In genomic region chr1:8025061-8025670, GRCh38 we compare ENCODE assay signal across 8 cellular contexts. TPM values are rescaled to one million over a fixed set of nuclear protein-coding genes. Genes with fewer than 3 reads are reported as not detected.
A peak's percentile ranks its signal among the peaks of the same experiment; 100 is the strongest.
DNase-seq lines count a peak whose midpoint lies in the region; ATAC-seq and TF ChIP-seq lines count a peak whose summit lies in the region.

No MANE protein-coding gene starts in this region.

- no peaks in the 10 kb centered on the region for H3K9me3 ChIP-seq in hepatocyte (ENCODE audit: low read depth)

- H4K20me1 ChIP-seq in hepatocyte (ENCODE audit: insufficient read depth, poor library complexity, severe bottlenecking) = peaks cover 45% of the 10 kb centered on the region

- H3K27me3 Mint-ChIP-seq in activated CD4-positive, alpha-beta memory T cell treated with anti-CD3 and anti-CD28 coated beads, Interleukin-2, amount 10 ng/mL, durations not matched to agents 7 days and 5 days = peaks cover 51% of the 10 kb centered on the region

- 2% methylated on average over 17 of the region's 19 CpGs for WGBS in hepatocyte (ENCODE audit: low lambda C conversion rate, missing lambda C conversion rate)

- peaks cover 44% of the 10 kb centered on the region for H3K4me1 ChIP-seq in hepatocyte (ENCODE audit: insufficient read depth)

- no peak overlapping the region for H3K27ac Mint-ChIP-seq in activated CD4-positive, alpha-beta memory T cell treated with anti-CD3 and anti-CD28 coated beads, Interleukin-2, amount 10 ng/mL, durations not matched to agents 7 days and 5 days

- no peak for TF ChIP-seq CTCF in hepatocyte (IDR thresholded peaks at IDR 0.05; ENCODE audit: poor library complexity)

- H3K27ac ChIP-seq in hepatocyte (peak overlapping the region; percentile 97), skin epidermis (peak overlapping the region; percentile 62 to 97 (median 86))

- peaks cover 62% of the 10 kb centered on the region for H3K79me2 ChIP-seq in hepatocyte

- no peaks in the 10 kb centered on the region for H3K27me3 ChIP-seq in hepatocyte

- peaks cover 5% of the 10 kb centered on the region for H3K36me3 Mint-ChIP-seq in activated CD4-positive, alpha-beta memory T cell treated with anti-CD3 and anti-CD28 coated beads, Interleukin-2, amount 10 ng/mL, durations not matched to agents 7 days and 5 days (ENCODE audit: low read depth)

- H3K36me3 ChIP-seq in hepatocyte (replicated peaks; ENCODE audit: insufficient read depth, low read depth) = no peaks in the 10 kb centered on the region

- peaks cover 12% of the 10 kb centered on the region for H3K4me1 Mint-ChIP-seq in activated CD4-positive, alpha-beta memory T cell treated with anti-CD3 and anti-CD28 coated beads, Interleukin-2, amount 10 ng/mL, durations not matched to agents 7 days and 5 days

- peak overlapping the region; percentile 71 for H3K4me2 ChIP-seq in hepatocyte

- H2AFZ ChIP-seq in hepatocyte = no peak overlapping the region

- H3K9me3 Mint-ChIP-seq in activated CD4-positive, alpha-beta memory T cell treated with anti-CD3 and anti-CD28 coated beads, Interleukin-2, amount 10 ng/mL, durations not matched to agents 7 days and 5 days = no peaks in the 10 kb centered on the region

- ATAC-seq in GM21576 (IDR thresholded peaks at IDR 0.05; ENCODE audit: unreplicated experiment) (no peak), GM19035 (IDR thresholded peaks at IDR 0.05; ENCODE audit: unreplicated experiment) (no peak)

- peak overlapping the region; percentile 66 for H3K4me3 Mint-ChIP-seq in activated CD4-positive, alpha-beta memory T cell treated with anti-CD3 and anti-CD28 coated beads, Interleukin-2, amount 10 ng/mL, durations not matched to agents 7 days and 5 days

- POLR2A ChIA-PET in activated CD4-positive, alpha-beta memory T cell treated with anti-CD3 and anti-CD28 coated beads, Interleukin-2, amount 10 ng/mL, durations not matched to agents 7 days and 5 days (lab: Charles Lee) = interaction anchor here (1.0 to 1.4 kb wide), 2 partner anchors 64 to 143 kb away, joined by 3 read pairs; partner anchors contain the start of gene PARK7

- no peaks in the 10 kb centered on the region for H3K9me2 ChIP-seq in hepatocyte (replicated peaks; ENCODE audit: insufficient read depth)

- H3K4me3 ChIP-seq in hepatocyte = peak overlapping the region; percentile 75
- H3K4me3 ChIP-seq in skin epidermis = peak overlapping the region; percentile 68 to 93 (median 76)

- DNase-seq in NCI-H82 (lab: John Stamatoyannopoulos, UW) (peak; percentile 40), NCI-H82 treated with DMSO at 0.1 percent for 48 hours (lab: John Stamatoyannopoulos, UW; ENCODE audit: unreplicated experiment) (no peak), hepatocyte (ENCODE audit: low spot score) (no peak), NK-92 (lab: John Stamatoyannopoulos, UW; ENCODE audit: unreplicated experiment) (no peak)
- DNase-seq in activated CD4-positive, alpha-beta memory T cell treated with anti-CD3 and anti-CD28 coated beads, Interleukin-2, amount 10 ng/mL, durations not matched to agents 7 days and 5 days = no peak

- CTCF ChIA-PET in activated CD4-positive, alpha-beta memory T cell treated with anti-CD3 and anti-CD28 coated beads, Interleukin-2, amount 10 ng/mL, durations not matched to agents 7 days and 5 days (lab: Charles Lee) = interaction anchor here (1.2 to 1.4 kb wide), 2 partner anchors 9 to 355 kb away, joined by 5 read pairs; no protein-coding TSS in a partner anchor

RNA-seq across cellular contexts. Expression of gene ERRFI1, which starts 0.9 kb away (rescaled TPM):
- 1 to 10 TPM in 1 of 2 experiments, under 1 TPM in 1; 0.83 to 1.0 TPM for total RNA-seq in activated CD4-positive, alpha-beta memory T cell treated with anti-CD3 and anti-CD28 coated beads, Interleukin-2, amount 10 ng/mL, durations not matched to agents 7 days and 5 days
- 154 and 163 TPM in 2 replicates for total RNA-seq in hepatocyte
- polyA plus RNA-seq in hepatocyte = 123 and 139 TPM in 2 replicates

Comparison
In these comparisons a context has a peak if more than half of its experiments do, and no peak if none do; other contexts are left out.
1. RNA of gene ERRFI1, which starts 0.9 kb away (total RNA-seq): 154 to 163 TPM in hepatocyte; 0.83 to 1.0 TPM in activated CD4-positive, alpha-beta memory T cell treated with anti-CD3 and anti-CD28 coated beads, Interleukin-2, amount 10 ng/mL, durations not matched to agents 7 days and 5 days; every median in the first group is over 10 times any median in the second.